ENCODE assay signal across 9 cellular contexts in genomic region chr2:205754924-205755321, GRCh38.
A peak's percentile ranks its signal among the peaks of the same experiment; 100 is the strongest.
DNase-seq lines count a peak whose midpoint lies in the region; ATAC-seq and TF ChIP-seq lines count a peak whose summit lies in the region.
"Had no signal": no experiment of that assay in that cellular context is flagged by ENCODE, and none has a peak within 500 bp of the region (broad histone marks: within the 10 kb centered on the region; RNA-seq: fewer than 3 reads in every experiment).

No MANE protein-coding gene starts in this region.

- H3K36me3 ChIP-seq in sigmoid colon (peaks cover 11 to 74% (median 31%) of the 10 kb centered on the region in 4 donors), Karpas-422 (ENCODE audit: insufficient read depth, low read length) (no peaks in the 10 kb centered on the region)

- H3K9ac ChIP-seq in Karpas-422 (ENCODE audit: low read length) = no peak overlapping the region

- H3K4me1 ChIP-seq in sigmoid colon (peaks cover 0 to 100% (median 98%) of the 10 kb centered on the region in 4 donors), Karpas-422 (ENCODE audit: low read length) (no peaks in the 10 kb centered on the region)

- TF ChIP-seq POLR2A in sigmoid colon (IDR thresholded peaks at IDR 0.05) = no peak

- H3K9me3 ChIP-seq in sigmoid colon (no peaks in the 10 kb centered on the region), Karpas-422 (ENCODE audit: low read length) (no peaks in the 10 kb centered on the region)

- H3K4me2 ChIP-seq in Karpas-422 (ENCODE audit: low read depth, low read length, poor library complexity, severe bottlenecking) = no peak overlapping the region

- intact Hi-C loops in sigmoid colon (cut with DNase I) = no loop called here

- ATAC-seq in SK-N-SH treated with all-trans-retinoic acid at 6 μM for 48 hours (0 out of 3 replicates have a peak, but pooled peaks have one; percentile 10), HG03342 (IDR thresholded peaks at IDR 0.05; ENCODE audit: unreplicated experiment) (no peak), HG02588 (IDR thresholded peaks at IDR 0.05; ENCODE audit: unreplicated experiment) (no peak)
- ATAC-seq: stimulated activated memory B cell treated with anti-CD40 and anti-IgM and Interleukin-4, amounts not matched to agents 10 μg/mL and 1 μg/mL and 100 μg/mL, for 72 hours had no signal

- no peaks in the 10 kb centered on the region for H3K9me2 ChIP-seq in Karpas-422 (replicated peaks; ENCODE audit: insufficient read depth, low read length)

- H3K27me3 ChIP-seq in sigmoid colon = no peaks in the 10 kb centered on the region
- no peaks in the 10 kb centered on the region for H3K27me3 ChIP-seq in Karpas-422 (ENCODE audit: low read length)

- DNase-seq in ELR (ENCODE audit: low read depth) = peak; percentile 39
- peak; percentile 86 for DNase-seq in glomerular visceral epithelial cell (ENCODE audit: extremely low spot score)
- DNase-seq in sigmoid colon = peak; percentile 67
- DNase-seq in T-helper 1 cell = no peak
- DNase-seq in Karpas-422 = no peak

- TF ChIP-seq CTCF in sigmoid colon (IDR thresholded peaks at IDR 0.05) = no peak

- no peak for TF ChIP-seq EP300 in sigmoid colon (IDR thresholded peaks at IDR 0.05)

- H3K4me3 ChIP-seq in sigmoid colon (no peak overlapping the region), Karpas-422 (ENCODE audit: low read length) (no peak overlapping the region)

- H4K20me1 ChIP-seq in Karpas-422 (ENCODE audit: insufficient read depth, low read depth, low read length) = no peaks in the 10 kb centered on the region

- no peak overlapping the region for H2AFZ ChIP-seq in Karpas-422 (ENCODE audit: low read length)

- WGBS in sigmoid colon, 2 donors = 41 to 49% methylated on average over 5 of the region's 5 CpGs

- H3K27ac ChIP-seq in sigmoid colon (peak overlapping the region; percentile 86 to 99 (median 94)), Karpas-422 (ENCODE audit: low read length) (no peak overlapping the region)

- no peaks in the 10 kb centered on the region for H3K79me2 ChIP-seq in Karpas-422 (ENCODE audit: low read length)

TF ChIP-seq in SK-N-SH treated with all-trans-retinoic acid at 6 μM for 48 hours, 23 proteins besides CTCF, POLR2A, EP300 and RAD21:
- TF ChIP-seq TCF4 (CRISPR knock-in tag; IDR thresholded peaks at IDR 0.05; ENCODE audit: borderline replicate concordance) (no peak), ZNF565 (CRISPR knock-in tag; conservative IDR thresholded peaks at IDR 0.05; ENCODE audit: low read depth) (no peak), ISL1 (CRISPR knock-in tag; IDR thresholded peaks at IDR 0.05) (no peak), ZNF70 (CRISPR knock-in tag; IDR thresholded peaks at IDR 0.05) (no peak), ZC3H10 (CRISPR knock-in tag; IDR thresholded peaks at IDR 0.05) (no peak), PPARA (CRISPR knock-in tag; IDR thresholded peaks at IDR 0.05; ENCODE audit: borderline replicate concordance) (no peak), RARB (CRISPR knock-in tag; IDR thresholded peaks at IDR 0.05) (no peak), OSR1 (CRISPR knock-in tag; IDR thresholded peaks at IDR 0.05) (no peak), ZFP30 (CRISPR knock-in tag; IDR thresholded peaks at IDR 0.05) (no peak), TOX (CRISPR knock-in tag; IDR thresholded peaks at IDR 0.05; ENCODE audit: borderline replicate concordance) (no peak), GLIS3 (CRISPR knock-in tag; IDR thresholded peaks at IDR 0.05) (no peak), TSHZ2 (CRISPR knock-in tag; IDR thresholded peaks at IDR 0.05) (no peak), ARNTL (CRISPR knock-in tag; IDR thresholded peaks at IDR 0.05; ENCODE audit: borderline replicate concordance, low read depth) (no peak), SNAI2 (CRISPR knock-in tag; IDR thresholded peaks at IDR 0.05) (no peak), CSRNP3 (CRISPR knock-in tag; IDR thresholded peaks at IDR 0.05) (no peak), ZFP3 (CRISPR knock-in tag; IDR thresholded peaks at IDR 0.05) (no peak)
- TF ChIP-seq, protein P1, sequence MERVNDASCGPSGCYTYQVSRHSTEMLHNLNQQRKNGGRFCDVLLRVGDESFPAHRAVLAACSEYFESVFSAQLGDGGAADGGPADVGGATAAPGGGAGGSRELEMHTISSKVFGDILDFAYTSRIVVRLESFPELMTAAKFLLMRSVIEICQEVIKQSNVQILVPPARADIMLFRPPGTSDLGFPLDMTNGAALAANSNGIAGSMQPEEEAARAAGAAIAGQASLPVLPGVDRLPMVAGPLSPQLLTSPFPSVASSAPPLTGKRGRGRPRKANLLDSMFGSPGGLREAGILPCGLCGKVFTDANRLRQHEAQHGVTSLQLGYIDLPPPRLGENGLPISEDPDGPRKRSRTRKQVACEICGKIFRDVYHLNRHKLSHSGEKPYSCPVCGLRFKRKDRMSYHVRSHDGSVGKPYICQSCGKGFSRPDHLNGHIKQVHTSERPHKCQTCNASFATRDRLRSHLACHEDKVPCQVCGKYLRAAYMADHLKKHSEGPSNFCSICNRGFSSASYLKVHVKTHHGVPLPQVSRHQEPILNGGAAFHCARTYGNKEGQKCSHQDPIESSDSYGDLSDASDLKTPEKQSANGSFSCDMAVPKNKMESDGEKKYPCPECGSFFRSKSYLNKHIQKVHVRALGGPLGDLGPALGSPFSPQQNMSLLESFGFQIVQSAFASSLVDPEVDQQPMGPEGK (CRISPR knock-in tag; IDR thresholded peaks at IDR 0.05; ENCODE audit: borderline replicate concordance) = no peak
- TF ChIP-seq, protein P2, sequence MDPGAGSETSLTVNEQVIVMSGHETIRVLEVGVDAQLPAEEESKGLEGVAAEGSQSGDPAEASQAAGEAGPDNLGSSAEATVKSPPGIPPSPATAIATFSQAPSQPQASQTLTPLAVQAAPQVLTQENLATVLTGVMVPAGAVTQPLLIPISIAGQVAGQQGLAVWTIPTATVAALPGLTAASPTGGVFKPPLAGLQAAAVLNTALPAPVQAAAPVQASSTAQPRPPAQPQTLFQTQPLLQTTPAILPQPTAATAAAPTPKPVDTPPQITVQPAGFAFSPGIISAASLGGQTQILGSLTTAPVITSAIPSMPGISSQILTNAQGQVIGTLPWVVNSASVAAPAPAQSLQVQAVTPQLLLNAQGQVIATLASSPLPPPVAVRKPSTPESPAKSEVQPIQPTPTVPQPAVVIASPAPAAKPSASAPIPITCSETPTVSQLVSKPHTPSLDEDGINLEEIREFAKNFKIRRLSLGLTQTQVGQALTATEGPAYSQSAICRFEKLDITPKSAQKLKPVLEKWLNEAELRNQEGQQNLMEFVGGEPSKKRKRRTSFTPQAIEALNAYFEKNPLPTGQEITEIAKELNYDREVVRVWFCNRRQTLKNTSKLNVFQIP (CRISPR knock-in tag; IDR thresholded peaks at IDR 0.05; ENCODE audit: borderline replicate concordance, low read depth) = no peak
- TF ChIP-seq, protein P3, sequence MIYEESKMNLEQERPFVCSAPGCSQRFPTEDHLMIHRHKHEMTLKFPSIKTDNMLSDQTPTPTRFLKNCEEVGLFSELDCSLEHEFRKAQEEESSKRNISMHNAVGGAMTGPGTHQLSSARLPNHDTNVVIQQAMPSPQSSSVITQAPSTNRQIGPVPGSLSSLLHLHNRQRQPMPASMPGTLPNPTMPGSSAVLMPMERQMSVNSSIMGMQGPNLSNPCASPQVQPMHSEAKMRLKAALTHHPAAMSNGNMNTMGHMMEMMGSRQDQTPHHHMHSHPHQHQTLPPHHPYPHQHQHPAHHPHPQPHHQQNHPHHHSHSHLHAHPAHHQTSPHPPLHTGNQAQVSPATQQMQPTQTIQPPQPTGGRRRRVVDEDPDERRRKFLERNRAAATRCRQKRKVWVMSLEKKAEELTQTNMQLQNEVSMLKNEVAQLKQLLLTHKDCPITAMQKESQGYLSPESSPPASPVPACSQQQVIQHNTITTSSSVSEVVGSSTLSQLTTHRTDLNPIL (CRISPR knock-in tag; IDR thresholded peaks at IDR 0.05; ENCODE audit: low read depth) = no peak

Comparison
In these comparisons a context has a peak if more than half of its experiments do, and no peak if none do; other contexts are left out.
1. DNase-seq: peak in ELR (single experiment), glomerular visceral epithelial cell (single experiment) and sigmoid colon (single experiment); none in T-helper 1 cell (0 of 5) and Karpas-422 (single experiment).